Comparison of ENCODE assay signal across 8 cellular contexts in genomic region chr11:128210148-128210940, GRCh38.
A peak's percentile ranks its signal among the peaks of the same experiment; 100 is the strongest.
DNase-seq lines count a peak whose midpoint lies in the region; ATAC-seq lines count a peak whose summit lies in the region.

No MANE protein-coding gene starts in this region.

- H3K4me1 ChIP-seq in SJCRH30 (peaks cover 25% of the 10 kb centered on the region), skeletal muscle satellite cell (ENCODE audit: control insufficient read depth, insufficient read depth, low read length) (peaks cover 52% of the 10 kb centered on the region)

- peaks cover 0 to 16% (median 7%) of the 10 kb centered on the region in 9 donors for H3K9me3 Mint-ChIP-seq in naive thymus-derived CD8-positive, alpha-beta T cell

- H3K4me2 ChIP-seq in skeletal muscle satellite cell (ENCODE audit: low read length), result peak overlapping the region; percentile 52

- POLR2A ChIA-PET in naive thymus-derived CD8-positive, alpha-beta T cell (lab: Charles Lee), result no interaction called here

- no peak overlapping the region for H3K4me3 Mint-ChIP-seq in naive thymus-derived CD8-positive, alpha-beta T cell

- H3K4me3 ChIP-seq in H7 (ENCODE audit: insufficient read depth, low read depth, low read length) (no peak overlapping the region), SJCRH30 (no peak overlapping the region), skeletal muscle satellite cell (ENCODE audit: low read length) (no peak overlapping the region)

- H3K27ac Mint-ChIP-seq in naive thymus-derived CD8-positive, alpha-beta T cell, result no peak overlapping the region

- H3K9me3 ChIP-seq in SJCRH30 (replicated peaks), result no peaks in the 10 kb centered on the region
- no peaks in the 10 kb centered on the region for H3K9me3 ChIP-seq in skeletal muscle satellite cell (replicated peaks; ENCODE audit: low read length)

- no peaks in the 10 kb centered on the region for H3K27me3 ChIP-seq in H7 (ENCODE audit: control insufficient read depth, insufficient read depth, low read length)
- H3K27me3 ChIP-seq in SJCRH30, result no peaks in the 10 kb centered on the region
- H3K27me3 ChIP-seq in skeletal muscle satellite cell (ENCODE audit: control insufficient read depth, insufficient read depth, low read length), result no peaks in the 10 kb centered on the region

- H3K36me3 ChIP-seq in H7 (replicated peaks; ENCODE audit: control insufficient read depth, insufficient read depth, low read length) (no peaks in the 10 kb centered on the region), SJCRH30 (no peaks in the 10 kb centered on the region), skeletal muscle satellite cell (ENCODE audit: insufficient read depth, low read length) (no peaks in the 10 kb centered on the region)

- H3K27ac ChIP-seq in SJCRH30, result peak overlapping the region; percentile 51

- peaks cover 0 to 2% (median 0%) of the 10 kb centered on the region in 4 donors for H3K4me1 Mint-ChIP-seq in naive thymus-derived CD8-positive, alpha-beta T cell

- ATAC-seq in GM21528 (IDR thresholded peaks at IDR 0.05; ENCODE audit: low FRiP score, unreplicated experiment) (no peak), HG03139 (IDR thresholded peaks at IDR 0.05; ENCODE audit: unreplicated experiment) (no peak)
- no peak for ATAC-seq in naive thymus-derived CD8-positive, alpha-beta T cell

- peaks cover 0 to 13% (median 6%) of the 10 kb centered on the region in 3 donors for H3K36me3 Mint-ChIP-seq in naive thymus-derived CD8-positive, alpha-beta T cell

- DNase-seq in H7 (peak; percentile 37), SJCRH30 (peak; percentile 29 to 51), glomerular endothelial cell (ENCODE audit: extremely low read depth, low read depth, low spot score) (peak; percentile 99), NCI-H446 (lab: John Stamatoyannopoulos, UW) (no peak)
- no peak for DNase-seq in naive thymus-derived CD8-positive, alpha-beta T cell

- peak overlapping the region; percentile 77 for H3K9ac ChIP-seq in skeletal muscle satellite cell (ENCODE audit: low read depth, low read length)

- H3K27me3 Mint-ChIP-seq in naive thymus-derived CD8-positive, alpha-beta T cell, result no peaks in the 10 kb centered on the region

Comparison
In these comparisons a context has a peak if more than half of its experiments do, and no peak if none do; other contexts are left out.
1. DNase-seq: peak in H7 (single experiment), SJCRH30 (2 of 2) and glomerular endothelial cell (single experiment); none in NCI-H446 (0 of 2) and naive thymus-derived CD8-positive, alpha-beta T cell (0 of 10).